In genomic region chrX:71534773-71535544, GRCh38 we compare ENCODE assay signal across 9 cellular contexts. TPM values are rescaled to one million over a fixed set of nuclear protein-coding genes. Genes with fewer than 3 reads are reported as not detected.
DNase-seq lines count a peak whose midpoint lies in the region; ATAC-seq and TF ChIP-seq lines count a peak whose summit lies in the region.
"Had no signal": no experiment of that assay in that cellular context is flagged by ENCODE, and none has a peak within 500 bp of the region (broad histone marks: within the 10 kb centered on the region; RNA-seq: fewer than 3 reads in every experiment).

No MANE protein-coding gene starts in this region.

- no peaks in the 10 kb centered on the region for H3K9me2 ChIP-seq in MM.1S (replicated peaks; ENCODE audit: insufficient read depth, low read length)

- H3K4me1 Mint-ChIP-seq in CD4-positive, alpha-beta T cell (ENCODE audit: low read depth) = peaks cover 55% of the 10 kb centered on the region

- CTCF ChIA-PET in CD4-positive, alpha-beta T cell (lab: Charles Lee) = interaction anchor here (0.8 to 1.8 kb wide), 3 partner anchors 8 to 10 kb away, joined by 3 to 5 read pairs (median 5); no protein-coding TSS in a partner anchor
- CTCF ChIA-PET in GM10248 (lab: Yijun Ruan, JAX) = interaction anchor here (2.1 kb wide), 1 partner anchor 116 kb away, joined by 10 read pairs; no protein-coding TSS in a partner anchor

- H3K4me2 ChIP-seq in MM.1S (ENCODE audit: low read depth, low read length) = peak overlapping the region; percentile 68

- H3F3A ChIP-seq in MM.1S (ENCODE audit: insufficient read depth, low read length) = peaks cover 33% of the 10 kb centered on the region

- peak overlapping the region; percentile 98; the same call in 1 of the 2 replicates for H3K9ac ChIP-seq in MM.1S (ENCODE audit: low read length)

- H3K79me2 ChIP-seq in MM.1S (ENCODE audit: low read length) = peaks cover 84% of the 10 kb centered on the region

- no peak overlapping the region for H2AFZ ChIP-seq in MM.1S (ENCODE audit: low read length)
- H2AFZ ChIP-seq in neuron (ENCODE audit: low read depth, low read length) = no peak overlapping the region

- peaks cover 51% of the 10 kb centered on the region for H4K20me1 ChIP-seq in MM.1S (ENCODE audit: insufficient read depth, low read length)

- POLR2A ChIA-PET in CD4-positive, alpha-beta T cell (lab: Charles Lee) = interaction anchor here (0.6 to 5.7 kb wide), 14 partner anchors 11 to 443 kb away, joined by 3 to 84 read pairs (median 5); partner anchors contain the start of genes IL2RG, TAF1 and ZMYM3
- POLR2A ChIA-PET in GM10248 (lab: Yijun Ruan, JAX) = interaction anchor here (0.7 kb wide), 2 partner anchors 9 to 668 kb away, joined by 4 to 12 read pairs; no protein-coding TSS in a partner anchor

- H3K4me1 ChIP-seq in MM.1S (ENCODE audit: low read length) = peaks cover 25% of the 10 kb centered on the region
- no peaks in the 10 kb centered on the region for H3K4me1 ChIP-seq in ectodermal cell (ENCODE audit: control insufficient read depth, insufficient read depth, low read length)
- peaks cover 13% of the 10 kb centered on the region for H3K4me1 ChIP-seq in neuron (ENCODE audit: insufficient read depth, low read length)

- no peak for TF ChIP-seq CTCF in CD4-positive, alpha-beta T cell (IDR thresholded peaks at IDR 0.05)
- TF ChIP-seq CTCF in MM.1S (IDR thresholded peaks at IDR 0.05; ENCODE audit: low read length) (no peak), GM10248 (IDR thresholded peaks at IDR 0.05; ENCODE audit: control extremely low read depth, extremely low read depth, low read depth, missing control alignments) (no peak)

- WGBS in ectodermal cell, 2 experiments = 3 to 11% methylated on average over 3 to 8 of the region's 9 CpGs

- H3K4me3 ChIP-seq in MM.1S (ENCODE audit: low read length) = peak overlapping the region; percentile 97
- H3K4me3 ChIP-seq in ectodermal cell (ENCODE audit: insufficient read depth, low read depth, low read length) = peak overlapping the region; percentile 76
- H3K4me3 ChIP-seq in neuron (ENCODE audit: low read length) = peak overlapping the region; percentile 91

- no peaks in the 10 kb centered on the region for H3K27me3 Mint-ChIP-seq in CD4-positive, alpha-beta T cell

- no peaks in the 10 kb centered on the region for H3K27me3 ChIP-seq in CD4-positive, alpha-beta T cell (ENCODE audit: control insufficient read depth, insufficient read depth, low read length)
- no peaks in the 10 kb centered on the region for H3K27me3 ChIP-seq in MM.1S (replicated peaks; ENCODE audit: insufficient read depth, low read length)
- no peaks in the 10 kb centered on the region for H3K27me3 ChIP-seq in ectodermal cell (ENCODE audit: control insufficient read depth, insufficient read depth, low read length, poor library complexity, severe bottlenecking)
- no peaks in the 10 kb centered on the region for H3K27me3 ChIP-seq in neuron (ENCODE audit: insufficient read depth, low read length)

- H3K9me3 ChIP-seq in CD4-positive, alpha-beta T cell (ENCODE audit: control insufficient read depth, low read length) = no peaks in the 10 kb centered on the region
- H3K9me3 ChIP-seq in MM.1S (replicated peaks; ENCODE audit: insufficient read depth, low read length) (no peaks in the 10 kb centered on the region), ectodermal cell (ENCODE audit: control insufficient read depth, low read length) (no peaks in the 10 kb centered on the region), neuron (ENCODE audit: low read length) (no peaks in the 10 kb centered on the region)

- H3K36me3 Mint-ChIP-seq in CD4-positive, alpha-beta T cell (ENCODE audit: low read depth) = peaks cover 75% of the 10 kb centered on the region

- peak overlapping the region; percentile 87 for H3K27ac ChIP-seq in CD4-positive, alpha-beta T cell (ENCODE audit: low read depth, low read length)
- H3K27ac ChIP-seq in MM.1S (ENCODE audit: low read length) = peak overlapping the region; percentile 92; the same call in 1 of the 2 replicates
- H3K27ac ChIP-seq in ectodermal cell (ENCODE audit: insufficient read depth, low read depth, low read length, poor library complexity, severe bottlenecking) = no peak overlapping the region

- DNase-seq in CD4-positive, alpha-beta T cell = no peak
- no peak for DNase-seq in MM.1S
- DNase-seq in GM10248 (ENCODE audit: extremely low spot score) = no peak
- DNase-seq in stimulated activated CD4-positive, alpha-beta T cell treated with anti-CD3 and anti-CD28 coated beads, Interleukin-12 subunit alpha, Interleukin-12 subunit beta, amount 100 ng/mL, for 4 hours = no peak
- DNase-seq: GOT3 had no signal

- no peak for ATAC-seq in CD4-positive, alpha-beta T cell (ENCODE audit: poor library complexity)
- no peak for ATAC-seq in HG03432 (IDR thresholded peaks at IDR 0.05; ENCODE audit: unreplicated experiment)
- no peak for ATAC-seq in HG03280 (IDR thresholded peaks at IDR 0.05; ENCODE audit: unreplicated experiment)

- no peaks in the 10 kb centered on the region for H3K9me3 Mint-ChIP-seq in CD4-positive, alpha-beta T cell

- intact Hi-C loops in CD4-positive, alpha-beta T cell (cut with DNase I, micrococcal nuclease) = loop anchor here (5.0 kb wide), 3 partner anchors 43 to 423 kb away; partner anchors contain the start of genes TAF1 (in 2 of the 2) and IL2RG (in 1 of the 2)

- peak overlapping the region; percentile 99 for H3K4me3 Mint-ChIP-seq in CD4-positive, alpha-beta T cell

- H3K27ac Mint-ChIP-seq in CD4-positive, alpha-beta T cell = peak overlapping the region; percentile 98

- H3K36me3 ChIP-seq in MM.1S (replicated peaks; ENCODE audit: insufficient read depth, low read length) = no peaks in the 10 kb centered on the region; the same call in none of the 2 replicates
- H3K36me3 ChIP-seq in ectodermal cell (ENCODE audit: control insufficient read depth, insufficient read depth, low read length) = no peaks in the 10 kb centered on the region
- peaks cover 13% of the 10 kb centered on the region for H3K36me3 ChIP-seq in neuron (ENCODE audit: insufficient read depth, low read length)

RNA-seq across cellular contexts. Expression of gene OGT, which starts 2.1 kb away (rescaled TPM):
- 100 to 1,000 TPM; 279 to 295 TPM for total RNA-seq in CD4-positive, alpha-beta T cell
- polyA plus RNA-seq in ectodermal cell (2013, experiment 1 of 4) = 166 TPM
- polyA plus RNA-seq in ectodermal cell (2013, experiment 2 of 4) = 190 TPM
- 147 TPM for polyA plus RNA-seq in ectodermal cell (2013, experiment 3 of 4)
- 181 TPM for polyA plus RNA-seq in ectodermal cell (2013, experiment 4 of 4)

RNA-seq across cellular contexts. Expression of gene GCNA, which starts 43.3 kb away (rescaled TPM):
- 1 to 10 TPM; 1.7 to 2.3 TPM for total RNA-seq in CD4-positive, alpha-beta T cell
- polyA plus RNA-seq in ectodermal cell (2013, experiment 1 of 4) = 0.43 TPM
- 0.41 TPM for polyA plus RNA-seq in ectodermal cell (2013, experiment 2 of 4)
- 0.37 TPM for polyA plus RNA-seq in ectodermal cell (2013, experiment 3 of 4)
- polyA plus RNA-seq in ectodermal cell (2013, experiment 4 of 4) = 0.77 TPM
